In genomic region chr10:47364911-47365310, GRCh38 we compare ENCODE assay signal across 3 cellular contexts.
TF ChIP-seq lines count a peak whose summit lies in the region.

No MANE protein-coding gene starts in this region.

TF ChIP-seq in GM23338, 12 proteins besides CTCF, POLR2A, EP300 and RAD21 (continues in another document):
- TF ChIP-seq CREB1 (CRISPR knock-in tag; IDR thresholded peaks at IDR 0.05; ENCODE audit: low read depth) (no peak), EZH2phosphoT487 (IDR thresholded peaks at IDR 0.05; ENCODE audit: unreplicated experiment) (no peak), STAT1 (IDR thresholded peaks at IDR 0.05; ENCODE audit: unreplicated experiment) (no peak)
- TF ChIP-seq, protein P1, sequence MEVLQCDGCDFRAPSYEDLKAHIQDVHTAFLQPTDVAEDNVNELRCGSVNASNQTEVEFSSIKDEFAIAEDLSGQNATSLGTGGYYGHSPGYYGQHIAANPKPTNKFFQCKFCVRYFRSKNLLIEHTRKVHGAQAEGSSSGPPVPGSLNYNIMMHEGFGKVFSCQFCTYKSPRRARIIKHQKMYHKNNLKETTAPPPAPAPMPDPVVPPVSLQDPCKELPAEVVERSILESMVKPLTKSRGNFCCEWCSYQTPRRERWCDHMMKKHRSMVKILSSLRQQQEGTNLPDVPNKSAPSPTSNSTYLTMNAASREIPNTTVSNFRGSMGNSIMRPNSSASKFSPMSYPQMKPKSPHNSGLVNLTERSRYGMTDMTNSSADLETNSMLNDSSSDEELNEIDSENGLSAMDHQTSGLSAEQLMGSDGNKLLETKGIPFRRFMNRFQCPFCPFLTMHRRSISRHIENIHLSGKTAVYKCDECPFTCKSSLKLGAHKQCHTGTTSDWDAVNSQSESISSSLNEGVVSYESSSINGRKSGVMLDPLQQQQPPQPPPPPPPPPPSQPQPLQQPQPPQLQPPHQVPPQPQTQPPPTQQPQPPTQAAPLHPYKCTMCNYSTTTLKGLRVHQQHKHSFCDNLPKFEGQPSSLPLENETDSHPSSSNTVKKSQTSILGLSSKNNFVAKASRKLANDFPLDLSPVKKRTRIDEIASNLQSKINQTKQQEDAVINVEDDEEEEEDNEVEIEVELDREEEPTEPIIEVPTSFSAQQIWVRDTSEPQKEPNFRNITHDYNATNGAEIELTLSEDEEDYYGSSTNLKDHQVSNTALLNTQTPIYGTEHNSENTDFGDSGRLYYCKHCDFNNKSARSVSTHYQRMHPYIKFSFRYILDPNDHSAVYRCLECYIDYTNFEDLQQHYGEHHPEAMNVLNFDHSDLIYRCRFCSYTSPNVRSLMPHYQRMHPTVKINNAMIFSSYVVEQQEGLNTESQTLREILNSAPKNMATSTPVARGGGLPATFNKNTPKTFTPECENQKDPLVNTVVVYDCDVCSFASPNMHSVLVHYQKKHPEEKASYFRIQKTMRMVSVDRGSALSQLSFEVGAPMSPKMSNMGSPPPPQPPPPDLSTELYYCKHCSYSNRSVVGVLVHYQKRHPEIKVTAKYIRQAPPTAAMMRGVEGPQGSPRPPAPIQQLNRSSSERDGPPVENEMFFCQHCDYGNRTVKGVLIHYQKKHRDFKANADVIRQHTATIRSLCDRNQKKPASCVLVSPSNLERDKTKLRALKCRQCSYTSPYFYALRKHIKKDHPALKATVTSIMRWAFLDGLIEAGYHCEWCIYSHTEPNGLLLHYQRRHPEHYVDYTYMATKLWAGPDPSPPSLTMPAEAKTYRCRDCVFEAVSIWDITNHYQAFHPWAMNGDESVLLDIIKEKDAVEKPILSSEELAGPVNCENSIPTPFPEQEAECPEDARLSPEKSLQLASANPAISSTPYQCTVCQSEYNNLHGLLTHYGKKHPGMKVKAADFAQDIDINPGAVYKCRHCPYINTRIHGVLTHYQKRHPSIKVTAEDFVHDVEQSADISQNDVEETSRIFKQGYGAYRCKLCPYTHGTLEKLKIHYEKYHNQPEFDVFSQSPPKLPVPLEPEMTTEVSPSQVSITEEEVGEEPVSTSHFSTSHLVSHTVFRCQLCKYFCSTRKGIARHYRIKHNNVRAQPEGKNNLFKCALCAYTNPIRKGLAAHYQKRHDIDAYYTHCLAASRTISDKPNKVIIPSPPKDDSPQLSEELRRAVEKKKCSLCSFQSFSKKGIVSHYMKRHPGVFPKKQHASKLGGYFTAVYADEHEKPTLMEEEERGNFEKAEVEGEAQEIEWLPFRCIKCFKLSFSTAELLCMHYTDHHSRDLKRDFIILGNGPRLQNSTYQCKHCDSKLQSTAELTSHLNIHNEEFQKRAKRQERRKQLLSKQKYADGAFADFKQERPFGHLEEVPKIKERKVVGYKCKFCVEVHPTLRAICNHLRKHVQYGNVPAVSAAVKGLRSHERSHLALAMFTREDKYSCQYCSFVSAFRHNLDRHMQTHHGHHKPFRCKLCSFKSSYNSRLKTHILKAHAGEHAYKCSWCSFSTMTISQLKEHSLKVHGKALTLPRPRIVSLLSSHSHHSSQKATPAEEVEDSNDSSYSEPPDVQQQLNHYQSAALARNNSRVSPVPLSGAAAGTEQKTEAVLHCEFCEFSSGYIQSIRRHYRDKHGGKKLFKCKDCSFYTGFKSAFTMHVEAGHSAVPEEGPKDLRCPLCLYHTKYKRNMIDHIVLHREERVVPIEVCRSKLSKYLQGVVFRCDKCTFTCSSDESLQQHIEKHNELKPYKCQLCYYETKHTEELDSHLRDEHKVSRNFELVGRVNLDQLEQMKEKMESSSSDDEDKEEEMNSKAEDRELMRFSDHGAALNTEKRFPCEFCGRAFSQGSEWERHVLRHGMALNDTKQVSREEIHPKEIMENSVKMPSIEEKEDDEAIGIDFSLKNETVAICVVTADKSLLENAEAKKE (CRISPR knock-in tag; IDR thresholded peaks at IDR 0.05), result no peak
- TF ChIP-seq, protein P2, sequence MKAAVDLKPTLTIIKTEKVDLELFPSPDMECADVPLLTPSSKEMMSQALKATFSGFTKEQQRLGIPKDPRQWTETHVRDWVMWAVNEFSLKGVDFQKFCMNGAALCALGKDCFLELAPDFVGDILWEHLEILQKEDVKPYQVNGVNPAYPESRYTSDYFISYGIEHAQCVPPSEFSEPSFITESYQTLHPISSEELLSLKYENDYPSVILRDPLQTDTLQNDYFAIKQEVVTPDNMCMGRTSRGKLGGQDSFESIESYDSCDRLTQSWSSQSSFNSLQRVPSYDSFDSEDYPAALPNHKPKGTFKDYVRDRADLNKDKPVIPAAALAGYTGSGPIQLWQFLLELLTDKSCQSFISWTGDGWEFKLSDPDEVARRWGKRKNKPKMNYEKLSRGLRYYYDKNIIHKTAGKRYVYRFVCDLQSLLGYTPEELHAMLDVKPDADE (IDR thresholded peaks at IDR 0.05), result no peak

TF ChIP-seq in WTC11, 78 proteins besides CTCF, POLR2A, EP300 and RAD21 (continues in another document):
- TF ChIP-seq STAT6 (CRISPR knock-in tag; conservative IDR thresholded peaks at IDR 0.05; ENCODE audit: low read depth), result no peak
- TF ChIP-seq, protein P3, sequence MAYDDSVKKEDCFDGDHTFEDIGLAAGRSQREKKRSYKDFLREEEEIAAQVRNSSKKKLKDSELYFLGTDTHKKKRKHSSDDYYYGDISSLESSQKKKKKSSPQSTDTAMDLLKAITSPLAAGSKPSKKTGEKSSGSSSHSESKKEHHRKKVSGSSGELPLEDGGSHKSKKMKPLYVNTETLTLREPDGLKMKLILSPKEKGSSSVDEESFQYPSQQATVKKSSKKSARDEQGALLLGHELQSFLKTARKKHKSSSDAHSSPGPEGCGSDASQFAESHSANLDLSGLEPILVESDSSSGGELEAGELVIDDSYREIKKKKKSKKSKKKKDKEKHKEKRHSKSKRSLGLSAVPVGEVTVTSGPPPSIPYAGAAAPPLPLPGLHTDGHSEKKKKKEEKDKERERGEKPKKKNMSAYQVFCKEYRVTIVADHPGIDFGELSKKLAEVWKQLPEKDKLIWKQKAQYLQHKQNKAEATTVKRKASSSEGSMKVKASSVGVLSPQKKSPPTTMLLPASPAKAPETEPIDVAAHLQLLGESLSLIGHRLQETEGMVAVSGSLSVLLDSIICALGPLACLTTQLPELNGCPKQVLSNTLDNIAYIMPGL (CRISPR knock-in tag; IDR thresholded peaks at IDR 0.05), result no peak
- TF ChIP-seq TP53 (CRISPR knock-in tag; IDR thresholded peaks at IDR 0.05), result no peak
- TF ChIP-seq USF2 (CRISPR knock-in tag; IDR thresholded peaks at IDR 0.05), result no peak
- TF ChIP-seq IRF2 (CRISPR knock-in tag; IDR thresholded peaks at IDR 0.05; ENCODE audit: borderline replicate concordance, low read depth), result no peak
- TF ChIP-seq, protein P4, sequence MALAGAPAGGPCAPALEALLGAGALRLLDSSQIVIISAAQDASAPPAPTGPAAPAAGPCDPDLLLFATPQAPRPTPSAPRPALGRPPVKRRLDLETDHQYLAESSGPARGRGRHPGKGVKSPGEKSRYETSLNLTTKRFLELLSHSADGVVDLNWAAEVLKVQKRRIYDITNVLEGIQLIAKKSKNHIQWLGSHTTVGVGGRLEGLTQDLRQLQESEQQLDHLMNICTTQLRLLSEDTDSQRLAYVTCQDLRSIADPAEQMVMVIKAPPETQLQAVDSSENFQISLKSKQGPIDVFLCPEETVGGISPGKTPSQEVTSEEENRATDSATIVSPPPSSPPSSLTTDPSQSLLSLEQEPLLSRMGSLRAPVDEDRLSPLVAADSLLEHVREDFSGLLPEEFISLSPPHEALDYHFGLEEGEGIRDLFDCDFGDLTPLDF (CRISPR knock-in tag; IDR thresholded peaks at IDR 0.05), result no peak
- TF ChIP-seq ZBTB43 (CRISPR knock-in tag; IDR thresholded peaks at IDR 0.05), result no peak
- TF ChIP-seq ZNF121 (CRISPR knock-in tag; IDR thresholded peaks at IDR 0.05), result no peak
- TF ChIP-seq GRHL2 (CRISPR knock-in tag; IDR thresholded peaks at IDR 0.05; ENCODE audit: insufficient replicate concordance, severe bottlenecking), result no peak

TF ChIP-seq in SK-N-SH, 30 proteins besides CTCF, POLR2A, EP300 and RAD21:
- no peak for TF ChIP-seq JUND (IDR thresholded peaks at IDR 0.05)
- no peak for TF ChIP-seq MXI1 (IDR thresholded peaks at IDR 0.05; ENCODE audit: low read depth, low read length)
- TF ChIP-seq YY1 (IDR thresholded peaks at IDR 0.05; ENCODE audit: low read depth), result no peak
- TF ChIP-seq MAX (IDR thresholded peaks at IDR 0.05; ENCODE audit: low read depth), result no peak
- TF ChIP-seq MEF2A (IDR thresholded peaks at IDR 0.05; ENCODE audit: borderline replicate concordance, low read depth), result no peak
- TF ChIP-seq USF2 (IDR thresholded peaks at IDR 0.05; ENCODE audit: borderline replicate concordance, low read depth, low read length), result no peak
- TF ChIP-seq POLR2AphosphoS5 (IDR thresholded peaks at IDR 0.05; ENCODE audit: low read depth, low read length), result no peak
- TF ChIP-seq TAF1 (IDR thresholded peaks at IDR 0.05; ENCODE audit: borderline replicate concordance, low read depth, low read length), result no peak
- TF ChIP-seq, protein P5, sequence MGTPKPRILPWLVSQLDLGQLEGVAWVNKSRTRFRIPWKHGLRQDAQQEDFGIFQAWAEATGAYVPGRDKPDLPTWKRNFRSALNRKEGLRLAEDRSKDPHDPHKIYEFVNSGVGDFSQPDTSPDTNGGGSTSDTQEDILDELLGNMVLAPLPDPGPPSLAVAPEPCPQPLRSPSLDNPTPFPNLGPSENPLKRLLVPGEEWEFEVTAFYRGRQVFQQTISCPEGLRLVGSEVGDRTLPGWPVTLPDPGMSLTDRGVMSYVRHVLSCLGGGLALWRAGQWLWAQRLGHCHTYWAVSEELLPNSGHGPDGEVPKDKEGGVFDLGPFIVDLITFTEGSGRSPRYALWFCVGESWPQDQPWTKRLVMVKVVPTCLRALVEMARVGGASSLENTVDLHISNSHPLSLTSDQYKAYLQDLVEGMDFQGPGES (IDR thresholded peaks at IDR 0.05; ENCODE audit: low read depth, low read length), result no peak
- TF ChIP-seq EZH2phosphoT487 (IDR thresholded peaks at IDR 0.05; ENCODE audit: borderline replicate concordance, low read depth), result no peak
- no peak for TF ChIP-seq RXRA (IDR thresholded peaks at IDR 0.05; ENCODE audit: borderline replicate concordance, low read depth)
- TF ChIP-seq, protein P6, sequence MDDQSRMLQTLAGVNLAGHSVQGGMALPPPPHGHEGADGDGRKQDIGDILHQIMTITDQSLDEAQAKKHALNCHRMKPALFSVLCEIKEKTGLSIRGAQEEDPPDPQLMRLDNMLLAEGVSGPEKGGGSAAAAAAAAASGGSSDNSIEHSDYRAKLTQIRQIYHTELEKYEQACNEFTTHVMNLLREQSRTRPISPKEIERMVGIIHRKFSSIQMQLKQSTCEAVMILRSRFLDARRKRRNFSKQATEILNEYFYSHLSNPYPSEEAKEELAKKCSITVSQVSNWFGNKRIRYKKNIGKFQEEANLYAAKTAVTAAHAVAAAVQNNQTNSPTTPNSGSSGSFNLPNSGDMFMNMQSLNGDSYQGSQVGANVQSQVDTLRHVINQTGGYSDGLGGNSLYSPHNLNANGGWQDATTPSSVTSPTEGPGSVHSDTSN (IDR thresholded peaks at IDR 0.05), result no peak
- TF ChIP-seq ELF1 (IDR thresholded peaks at IDR 0.05), result no peak
- no peak for TF ChIP-seq FOXJ3 (CRISPR knock-in tag; IDR thresholded peaks at IDR 0.05)
- no peak for TF ChIP-seq FOSL2 (IDR thresholded peaks at IDR 0.05; ENCODE audit: borderline replicate concordance, low read depth)
- no peak for TF ChIP-seq GABPA (IDR thresholded peaks at IDR 0.05; ENCODE audit: low read depth)
- TF ChIP-seq GATA2 (CRISPR knock-in tag; IDR thresholded peaks at IDR 0.05), result no peak
- no peak for TF ChIP-seq TCF12 (IDR thresholded peaks at IDR 0.05)
TF ChIP-seq in SK-N-SH: peak in this region for 0.
